8 cellular contexts compared by ENCODE assay signal in the genomic region with DNA sequence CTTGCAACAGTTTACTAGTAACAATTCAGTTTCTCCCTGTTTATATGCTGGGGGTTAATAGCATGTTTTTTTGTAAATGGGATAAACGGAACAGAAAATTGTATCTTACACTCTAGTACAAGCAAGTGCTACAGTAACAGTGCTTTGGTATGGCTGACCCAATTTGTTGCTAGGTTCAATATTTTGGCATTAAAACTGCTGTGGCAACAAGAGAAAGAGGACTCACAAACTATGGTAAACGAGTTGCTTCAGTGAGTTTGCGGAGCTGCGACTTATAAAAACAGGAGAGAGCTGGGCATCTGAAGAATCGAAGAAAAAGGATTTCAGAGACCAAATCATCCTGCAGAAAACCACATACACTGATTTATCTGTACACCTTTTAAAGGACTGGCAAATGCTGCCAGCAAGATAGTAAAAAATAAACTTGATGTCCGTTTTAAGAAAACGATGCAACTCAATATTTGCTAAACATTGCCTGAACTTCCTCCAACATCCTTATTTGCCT. TPM values are rescaled to one million over a fixed set of nuclear protein-coding genes. Genes with fewer than 3 reads are reported as not detected.
A peak's percentile ranks its signal among the peaks of the same experiment; 100 is the strongest.
DNase-seq lines count a peak whose midpoint lies in the region; ATAC-seq and TF ChIP-seq lines count a peak whose summit lies in the region.

No MANE protein-coding gene starts in this region.

- H3K27ac Mint-ChIP-seq in natural killer cell treated with Interleukin-12 subunit alpha and Interleukin-12 subunit beta and Interleukin-15 and Interleukin-18, amount 100 ng/mL, for 72 hours, result peak overlapping the region; percentile 91 to 95

- POLR2A ChIA-PET in PC-3 (lab: Charles Lee; ENCODE audit: unreplicated experiment), result interaction anchor here (0.7 to 1.4 kb wide), 3 partner anchors 8 to 771 kb away, joined by 4 to 7 read pairs (median 4); a partner anchor contains a TSS

- H3K27ac ChIP-seq in DND-41 (ENCODE audit: low read length) (peak overlapping the region; percentile 94), PC-3 (ENCODE audit: low read length) (peak overlapping the region; percentile 76)

- H3K27me3 ChIP-seq in DND-41 (ENCODE audit: insufficient read depth, low read length, poor library complexity), result no peaks in the 10 kb centered on the region
- no peaks in the 10 kb centered on the region for H3K27me3 ChIP-seq in PC-3 (ENCODE audit: low read length)
- no peaks in the 10 kb centered on the region for H3K27me3 ChIP-seq in endocrine pancreas (ENCODE audit: control insufficient read depth, insufficient read depth, low read length)

- H3K9me3 ChIP-seq in DND-41 (ENCODE audit: insufficient read depth, low read length, severe bottlenecking), result no peaks in the 10 kb centered on the region
- H3K9me3 ChIP-seq in PC-3 (ENCODE audit: low read length), result no peaks in the 10 kb centered on the region
- H3K9me3 ChIP-seq in endocrine pancreas (ENCODE audit: control insufficient read depth, low read length), result no peaks in the 10 kb centered on the region

- TF ChIP-seq CTCF in DND-41 (IDR thresholded peaks at IDR 0.05; ENCODE audit: borderline replicate concordance, extremely low read depth, low read length, poor library complexity, severe bottlenecking) (no peak), PC-3 (conservative IDR thresholded peaks at IDR 0.05; ENCODE audit: low read depth, low read length) (no peak)

- ATAC-seq in DND-41 (ENCODE audit: insufficient read depth, low read depth), result no peak
- no peak for ATAC-seq in PC-3
- no peak for ATAC-seq in natural killer cell treated with Interleukin-12 subunit alpha and Interleukin-12 subunit beta and Interleukin-15 and Interleukin-18, amount 100 ng/mL, for 72 hours
- ATAC-seq in HG02678 (IDR thresholded peaks at IDR 0.05; ENCODE audit: unreplicated experiment), result no peak

- H3K4me2 ChIP-seq in DND-41 (ENCODE audit: insufficient read depth, low read length) (peak overlapping the region; percentile 76), PC-3 (ENCODE audit: low read length) (peak overlapping the region; percentile 90)

- H3K4me3 ChIP-seq in DND-41 (ENCODE audit: low read depth in 1 of 2, low read length in 2 of 2) (peak overlapping the region; percentile 33 to 63; a peak in 3 of 4 replicates), PC-3 (ENCODE audit: low read length) (peak overlapping the region; percentile 71), endocrine pancreas (ENCODE audit: control insufficient read depth, insufficient read depth, low read length) (peak overlapping the region; percentile 98)

- H3K36me3 Mint-ChIP-seq in natural killer cell treated with Interleukin-12 subunit alpha and Interleukin-12 subunit beta and Interleukin-15 and Interleukin-18, amount 100 ng/mL, for 72 hours, result peaks cover 13% of the 10 kb centered on the region

- no TSS peak for BruUV-seq in PC-3 (replicated peaks; lab: Mats Ljungman, UMichigan)

- H3K36me3 ChIP-seq in DND-41 (ENCODE audit: insufficient read depth, low read length) (peaks cover 19% of the 10 kb centered on the region), PC-3 (ENCODE audit: low read depth, low read length) (peaks cover 10% of the 10 kb centered on the region; the same call in 1 of the 2 replicates), endocrine pancreas (ENCODE audit: control insufficient read depth, insufficient read depth, low read length) (no peaks in the 10 kb centered on the region)

- H3K4me3 Mint-ChIP-seq in natural killer cell treated with Interleukin-12 subunit alpha and Interleukin-12 subunit beta and Interleukin-15 and Interleukin-18, amount 100 ng/mL, for 72 hours, result peak overlapping the region; percentile 91

- no peaks in the 10 kb centered on the region for H3K9me2 ChIP-seq in PC-3 (replicated peaks; ENCODE audit: low read length)

- no peaks in the 10 kb centered on the region for H3K9me3 Mint-ChIP-seq in natural killer cell treated with Interleukin-12 subunit alpha and Interleukin-12 subunit beta and Interleukin-15 and Interleukin-18, amount 100 ng/mL, for 72 hours

- H2AFZ ChIP-seq in DND-41 (ENCODE audit: low read depth, low read length) (no peak overlapping the region), PC-3 (ENCODE audit: low read length) (no peak overlapping the region)

- no peak for DNase-seq in DND-41
- DNase-seq in PC-3, result peak; percentile 49
- no peak for DNase-seq in natural killer cell treated with Interleukin-12 subunit alpha and Interleukin-12 subunit beta and Interleukin-15 and Interleukin-18, amount 100 ng/mL, for 72 hours (ENCODE audit: low spot score)
- no peak for DNase-seq in activated effector memory CD4-positive, alpha-beta T cell treated with Interleukin-2 at 50 U/mL for 16 hours
- DNase-seq in NCI-H2227 (lab: John Stamatoyannopoulos, UW; ENCODE audit: unreplicated experiment), result no peak
- DNase-seq in NCI-H446 treated with DMSO at 0.1 percent for 48 hours (lab: John Stamatoyannopoulos, UW), result no peak

- peaks cover 7% of the 10 kb centered on the region for H3F3A ChIP-seq in PC-3 (ENCODE audit: low read length, unreplicated experiment)

- intact Hi-C loops in PC-3 (cut with micrococcal nuclease), result no loop called here

- no peaks in the 10 kb centered on the region for H3K27me3 Mint-ChIP-seq in natural killer cell treated with Interleukin-12 subunit alpha and Interleukin-12 subunit beta and Interleukin-15 and Interleukin-18, amount 100 ng/mL, for 72 hours

- H3K4me1 Mint-ChIP-seq in natural killer cell treated with Interleukin-12 subunit alpha and Interleukin-12 subunit beta and Interleukin-15 and Interleukin-18, amount 100 ng/mL, for 72 hours (ENCODE audit: low read depth in 2 of 2), result peaks cover 44 to 55% of the 10 kb centered on the region in 2 donors

- H3K79me2 ChIP-seq in DND-41 (ENCODE audit: insufficient read depth, low read length), result peaks cover 90% of the 10 kb centered on the region
- H3K79me2 ChIP-seq in PC-3 (ENCODE audit: low read length), result peaks cover 90% of the 10 kb centered on the region

- H3K4me1 ChIP-seq in DND-41 (ENCODE audit: insufficient read depth, low read length) (peaks cover 61% of the 10 kb centered on the region), PC-3 (ENCODE audit: insufficient read depth, low read length) (peaks cover 44% of the 10 kb centered on the region), endocrine pancreas (ENCODE audit: control insufficient read depth, insufficient read depth, low read length) (peaks cover 33% of the 10 kb centered on the region)

- H3K9ac ChIP-seq in DND-41 (ENCODE audit: low read depth, low read length) (peak overlapping the region; percentile 90), PC-3 (ENCODE audit: low read length) (peak overlapping the region; percentile 77), endocrine pancreas (ENCODE audit: control insufficient read depth, insufficient read depth, low read length) (peak overlapping the region; percentile 75)

- CTCF ChIA-PET in PC-3 (lab: Charles Lee), result interaction anchor here (1.0 kb wide), 1 partner anchor 126 kb away, joined by 4 read pairs; no protein-coding TSS in a partner anchor

- H4K20me1 ChIP-seq in DND-41 (ENCODE audit: insufficient read depth, low read length), result peaks cover 38% of the 10 kb centered on the region; the same call in 1 of the 2 replicates
- peaks cover 8% of the 10 kb centered on the region for H4K20me1 ChIP-seq in PC-3 (ENCODE audit: low read length)

RNA-seq across cellular contexts. Expression of a gene that starts 2.2 kb away (rescaled TPM):
- total RNA-seq in PC-3 (2014; rRNA removed), result 67.9 and 75.9 TPM in 2 replicates
- total RNA-seq in natural killer cell treated with Interleukin-12 subunit alpha and Interleukin-12 subunit beta and Interleukin-15 and Interleukin-18, amount 100 ng/mL, for 72 hours, result 100 to 1,000 TPM; 111 to 120 TPM

RNA-seq across cellular contexts. Expression of a gene that starts 2.6 kb away (rescaled TPM):
- 13.0 and 16.0 TPM in 2 replicates for total RNA-seq in PC-3 (2014; rRNA removed)
- total RNA-seq in natural killer cell treated with Interleukin-12 subunit alpha and Interleukin-12 subunit beta and Interleukin-15 and Interleukin-18, amount 100 ng/mL, for 72 hours, result 10 to 100 TPM; 19.2 to 43.3 TPM

Comparison
In these comparisons a context has a peak if more than half of its experiments do, and no peak if none do; other contexts are left out.
1. H3K4me3 ChIP-seq: peak in every context shown above with its lines; median percentile 98 in endocrine pancreas; 71 in PC-3; 48 in DND-41.